Comparison of ENCODE assay signal across 19 cellular contexts in genomic region chr2:129011466-129012061, GRCh38.
DNase-seq lines count a peak whose midpoint lies in the region; ATAC-seq and TF ChIP-seq lines count a peak whose summit lies in the region.
"Had no signal": no experiment of that assay in that cellular context is flagged by ENCODE, and none has a peak within 500 bp of the region (broad histone marks: within the 10 kb centered on the region; RNA-seq: fewer than 3 reads in every experiment).

No MANE protein-coding gene starts in this region.

- peak; percentile 33 for ATAC-seq in stimulated activated naive CD8-positive, alpha-beta T cell treated with anti-CD3 and anti-CD28 coated beads, Interleukin-15, amount 100 ng/mL, for 72 hours
- no peak for ATAC-seq in stimulated activated naive CD8-positive, alpha-beta T cell treated with anti-CD3 and anti-CD28 coated beads, Interleukin-15, Interleukin-2, amounts not matched to agents 100 U/mL and 50 U/mL, for 24 hours
- ATAC-seq in HG03139 (IDR thresholded peaks at IDR 0.05; ENCODE audit: unreplicated experiment): no peak
- ATAC-seq: A549 had no signal

- peak overlapping the region in 1 of 2 donors; percentile 20 for H3K27ac Mint-ChIP-seq in stimulated activated naive CD8-positive, alpha-beta T cell treated with anti-CD3 and anti-CD28 coated beads, Interleukin-15, amount 100 ng/mL, for 72 hours
- H3K27ac Mint-ChIP-seq: CD8-positive, alpha-beta memory T cell; IgD-negative memory B cell had no signal

- 73% methylated on average over 9 of the region's 9 CpGs for WGBS in esophagus muscularis mucosa

- no peak overlapping the region for H3K4me3 Mint-ChIP-seq in stimulated activated naive CD8-positive, alpha-beta T cell treated with anti-CD3 and anti-CD28 coated beads, Interleukin-15, amount 100 ng/mL, for 72 hours
- H3K4me3 Mint-ChIP-seq: CD8-positive, alpha-beta memory T cell; IgD-negative memory B cell had no signal

- no peak for DNase-seq in stimulated activated naive CD8-positive, alpha-beta T cell treated with anti-CD3 and anti-CD28 coated beads, Interleukin-15, amount 100 ng/mL, for 72 hours
- DNase-seq in stimulated activated naive CD8-positive, alpha-beta T cell treated with anti-CD3 and anti-CD28 coated beads, Interleukin-15, Interleukin-2, amounts not matched to agents 100 U/mL and 50 U/mL, for 24 hours: no peak
- peak; percentile 14 for DNase-seq in NB4 (ENCODE audit: low read depth)
- DNase-seq in esophagus muscularis mucosa (ENCODE audit: extremely low spot score): peak; percentile 86
- no peak for DNase-seq in amygdala (lab: John Stamatoyannopoulos, UW)
- no peak for DNase-seq in A172 (ENCODE audit: low spot score)
- DNase-seq: C1 segment of cervical spinal cord; CD8-positive, alpha-beta memory T cell; DMS53; GOT3; NCI-H1105 treated with DMSO at 0.1 percent for 48 hours; NCI-H1694; NCI-H2081 treated with DMSO at 0.1 percent for 48 hours; NCI-H2227 treated with DMSO at 0.1 percent for 48 hours; NCI-H510A treated with DMSO at 0.1 percent for 48 hours; SW 1271 had no signal

- H3K4me3 ChIP-seq in NB4 (ENCODE audit: low read depth, low read length) (no peak overlapping the region), esophagus muscularis mucosa (no peak overlapping the region)
- H3K4me3 ChIP-seq: A549 had no signal

- H3K9me3 ChIP-seq in esophagus muscularis mucosa: no peaks in the 10 kb centered on the region
- H3K9me3 ChIP-seq: A549 had no signal

- intact Hi-C loops in esophagus muscularis mucosa (cut with DNase I): no loop called here

- H3K9me3 Mint-ChIP-seq in stimulated activated naive CD8-positive, alpha-beta T cell treated with anti-CD3 and anti-CD28 coated beads, Interleukin-15, amount 100 ng/mL, for 72 hours: no peaks in the 10 kb centered on the region
- H3K9me3 Mint-ChIP-seq: IgD-negative memory B cell had no signal

- no peaks in the 10 kb centered on the region for H3K36me3 ChIP-seq in esophagus muscularis mucosa

- no peaks in the 10 kb centered on the region for H3K4me1 Mint-ChIP-seq in stimulated activated naive CD8-positive, alpha-beta T cell treated with anti-CD3 and anti-CD28 coated beads, Interleukin-15, amount 100 ng/mL, for 72 hours
- H3K4me1 Mint-ChIP-seq: CD8-positive, alpha-beta memory T cell; IgD-negative memory B cell had no signal

- H3K4me1 ChIP-seq in esophagus muscularis mucosa: no peaks in the 10 kb centered on the region
- H3K4me1 ChIP-seq: A549 had no signal

- TF ChIP-seq CTCF in NB4 (IDR thresholded peaks at IDR 0.05; ENCODE audit: low read depth, low read length) (peak; percentile 10), esophagus muscularis mucosa (IDR thresholded peaks at IDR 0.05) (no peak)

- H3K27ac ChIP-seq in esophagus muscularis mucosa (replicated peaks in 1 of 4): no peak overlapping the region
- H3K27ac ChIP-seq: A549 had no signal

- TF ChIP-seq EP300 in esophagus muscularis mucosa (IDR thresholded peaks at IDR 0.05): no peak

- TF ChIP-seq POLR2A in NB4 (IDR thresholded peaks at IDR 0.05; ENCODE audit: extremely low read depth, insufficient read length) (no peak), esophagus muscularis mucosa (IDR thresholded peaks at IDR 0.05; ENCODE audit: low read depth) (no peak)

- H3K27me3 Mint-ChIP-seq in stimulated activated naive CD8-positive, alpha-beta T cell treated with anti-CD3 and anti-CD28 coated beads, Interleukin-15, amount 100 ng/mL, for 72 hours: peaks cover 14% of the 10 kb centered on the region
- H3K27me3 Mint-ChIP-seq: CD8-positive, alpha-beta memory T cell had no signal

- no peaks in the 10 kb centered on the region for H3K27me3 ChIP-seq in esophagus muscularis mucosa

Comparison
In these comparisons a context has a peak if more than half of its experiments do, and no peak if none do; other contexts are left out.
1. DNase-seq: peak in NB4 (single experiment) and esophagus muscularis mucosa (single experiment); none in stimulated activated naive CD8-positive, alpha-beta T cell treated with anti-CD3 and anti-CD28 coated beads, Interleukin-15, amount 100 ng/mL, for 72 hours (0 of 2), stimulated activated naive CD8-positive, alpha-beta T cell treated with anti-CD3 and anti-CD28 coated beads, Interleukin-15, Interleukin-2, amounts not matched to agents 100 U/mL and 50 U/mL, for 24 hours (single experiment), amygdala (0 of 56) and A172 (single experiment).